ENCODE assay signal across 9 cellular contexts in the genomic region with DNA sequence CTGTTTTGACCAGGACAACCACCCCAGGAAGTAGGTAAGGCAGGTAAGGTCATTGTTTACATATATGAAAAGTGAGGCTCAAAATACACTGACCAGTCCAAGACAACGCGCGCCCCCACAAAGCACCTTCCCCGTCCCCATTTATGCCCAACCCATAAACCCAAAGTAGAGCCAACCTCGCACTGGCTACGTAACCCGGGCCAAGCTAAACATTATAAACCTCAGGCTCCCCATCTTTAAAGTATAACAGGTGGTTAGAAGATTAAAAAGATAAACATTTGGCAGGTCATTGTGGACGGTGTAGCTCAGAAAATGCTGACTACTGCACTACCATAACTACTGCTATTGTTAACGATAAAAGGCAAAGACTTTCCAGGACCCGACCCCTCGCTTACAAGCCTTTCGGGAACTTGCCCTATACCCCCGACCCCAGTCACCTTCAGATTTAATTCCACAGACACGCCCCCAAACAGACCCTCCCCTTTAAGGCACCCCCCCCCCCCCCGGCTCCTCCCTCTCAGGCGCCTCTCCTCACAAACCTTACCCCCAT. TPM values are rescaled to one million over a fixed set of nuclear protein-coding genes. Genes with fewer than 3 reads are reported as not detected.
DNase-seq lines count a peak whose midpoint lies in the region; ATAC-seq and TF ChIP-seq lines count a peak whose summit lies in the region.
"Had no signal": no experiment of that assay in that cellular context is flagged by ENCODE, and none has a peak within 500 bp of the region (broad histone marks: within the 10 kb centered on the region; RNA-seq: fewer than 3 reads in every experiment).

No MANE protein-coding gene starts in this region.

- peak; percentile 49; the same call in 1 of the 2 replicates for ATAC-seq in Panc1

- H3K9me3 ChIP-seq in Panc1 (ENCODE audit: control insufficient read depth, insufficient read depth, low read depth, low read length) (no peaks in the 10 kb centered on the region), muscle layer of colon (ENCODE audit: low read length) (no peaks in the 10 kb centered on the region)
- no peaks in the 10 kb centered on the region for H3K9me3 ChIP-seq in effector memory CD4-positive, alpha-beta T cell (ENCODE audit: control insufficient read depth, low read length)

- H3K4me1 ChIP-seq in Panc1 (ENCODE audit: control insufficient read depth, insufficient read depth, low read length) = peaks cover 22% of the 10 kb centered on the region
- peaks cover 11% of the 10 kb centered on the region for H3K4me1 ChIP-seq in effector memory CD4-positive, alpha-beta T cell (ENCODE audit: control insufficient read depth, insufficient read depth, low read length, poor library complexity, severe bottlenecking)
- H3K4me1 ChIP-seq in muscle layer of colon (ENCODE audit: insufficient read depth, low read length) = peaks cover 23% of the 10 kb centered on the region

- BruUV-seq in Panc1 (replicated peaks; lab: Mats Ljungman, UMichigan) = no TSS peak

- no peaks in the 10 kb centered on the region for H3K36me3 ChIP-seq in Panc1 (ENCODE audit: control insufficient read depth, insufficient read depth, low read length)
- H3K36me3 ChIP-seq in effector memory CD4-positive, alpha-beta T cell (ENCODE audit: control insufficient read depth, insufficient read depth, low read length) = peaks cover 4% of the 10 kb centered on the region
- H3K36me3 ChIP-seq in muscle layer of colon (ENCODE audit: insufficient read depth, low read length) = no peaks in the 10 kb centered on the region

- no peaks in the 10 kb centered on the region for H3K27me3 ChIP-seq in Panc1 (ENCODE audit: control insufficient read depth, insufficient read depth, low read length)
- no peaks in the 10 kb centered on the region for H3K27me3 ChIP-seq in effector memory CD4-positive, alpha-beta T cell (replicated peaks; ENCODE audit: control insufficient read depth, insufficient read depth, low read length, poor library complexity, severe bottlenecking)
- no peaks in the 10 kb centered on the region for H3K27me3 ChIP-seq in muscle layer of colon (ENCODE audit: control insufficient read depth in 1 of 2, insufficient read depth in 2 of 2, low read length in 2 of 2)

- DNase-seq in NCI-H510A treated with DMSO at 0.1 percent for 48 hours (lab: John Stamatoyannopoulos, UW) (peak; percentile 49), NCI-H510A (lab: John Stamatoyannopoulos, UW) (no peak), Panc1 (ENCODE audit: low read depth, low spot score) (no peak), DMS114 treated with DMSO at 0.1 percent for 48 hours (lab: John Stamatoyannopoulos, UW; ENCODE audit: unreplicated experiment) (no peak), SHP77 treated with DMSO at 0.1 percent for 48 hours (lab: John Stamatoyannopoulos, UW) (no peak), T1000 (lab: John Stamatoyannopoulos, UW) (no peak)
- DNase-seq in effector memory CD4-positive, alpha-beta T cell = peak in 1 of 3 donors; percentile 35

- H3K4me3 ChIP-seq in Panc1 (ENCODE audit: low read depth in 2 of 2, low read length in 2 of 2) = peak overlapping the region; percentile 58 to 95
- peak overlapping the region; percentile 66 for H3K4me3 ChIP-seq in effector memory CD4-positive, alpha-beta T cell (ENCODE audit: insufficient read depth, low read depth, low read length, poor library complexity, severe bottlenecking)
- peak overlapping the region; percentile 74 to 80 for H3K4me3 ChIP-seq in muscle layer of colon (ENCODE audit: low read depth in 1 of 2, low read length in 2 of 2)

- intact Hi-C loops in Panc1 (cut with micrococcal nuclease; ENCODE audit: unreplicated experiment) = no loop called here

- TF ChIP-seq CTCF in Panc1 (IDR thresholded peaks at IDR 0.05) = no peak

- CTCF ChIA-PET in Panc1 (lab: Charles Lee) = no interaction called here

- in situ Hi-C loops in Panc1 (cut with HindIII; ENCODE audit: low pct_unique_long_range_greater_than_20kb, low sequenced_read_pairs) = no loop called here

- H3K27ac ChIP-seq in Panc1 (ENCODE audit: low read length) (peak overlapping the region; percentile 76), muscle layer of colon (ENCODE audit: low read depth, low read length) (peak overlapping the region; percentile 87)
- H3K27ac ChIP-seq in effector memory CD4-positive, alpha-beta T cell (ENCODE audit: insufficient read depth, low read length, poor library complexity, severe bottlenecking) = peak overlapping the region; percentile 82

- POLR2A ChIA-PET in Panc1 (lab: Charles Lee) = no interaction called here

- peak overlapping the region; percentile 50 for H3K9ac ChIP-seq in muscle layer of colon (ENCODE audit: low read length)

RNA-seq across cellular contexts. Expression of a gene that starts 0.5 kb away (rescaled TPM):
- 145 TPM for total RNA-seq in Panc1 (2021; ENCODE audit: unreplicated experiment)
- 138 TPM for polyA plus RNA-seq in Panc1 (2012; ENCODE audit: insufficient read length)

RNA-seq across cellular contexts. Expression of a gene that starts 0.8 kb away (rescaled TPM):
- 13.4 TPM for total RNA-seq in Panc1 (2021; ENCODE audit: unreplicated experiment)
- polyA plus RNA-seq in Panc1 (2012; ENCODE audit: insufficient read length) = 14.2 TPM

RNA-seq across cellular contexts. Expression of a gene that starts 23.2 kb away (rescaled TPM):
- total RNA-seq in Panc1 (2021; ENCODE audit: unreplicated experiment) = 126 TPM
- polyA plus RNA-seq in Panc1 (2012; ENCODE audit: insufficient read length) = 271 TPM

RNA-seq across cellular contexts. Expression of a gene that starts 25.9 kb away (rescaled TPM):
- not detected for total RNA-seq in Panc1 (2021; ENCODE audit: unreplicated experiment)
- polyA plus RNA-seq in Panc1 (2012; ENCODE audit: insufficient read length) = not detected
- total RNA-seq: Daoy had no signal

RNA-seq across cellular contexts. Expression of a gene that starts 32.6 kb away (rescaled TPM):
- 78.2 TPM for total RNA-seq in Panc1 (2021; ENCODE audit: unreplicated experiment)
- polyA plus RNA-seq in Panc1 (2012; ENCODE audit: insufficient read length) = 86.4 TPM
